1 cellular context compared by ENCODE assay signal in genomic region chr14:99572173-99572999, GRCh38.
TF ChIP-seq lines count a peak whose summit lies in the region.

No MANE protein-coding gene starts in this region.

TF ChIP-seq in HEK293, 187 proteins besides CTCF, POLR2A, EP300 and RAD21 (continued from another document):
- TF ChIP-seq ZNF184 (tag by site-specific recombination; IDR thresholded peaks at IDR 0.05) (no peak), ZBTB48 (tag by site-specific recombination; IDR thresholded peaks at IDR 0.05) (0 out of 2 replicates have a peak, but pooled peaks have one; percentile 1), ZNF398 (tag by site-specific recombination; IDR thresholded peaks at IDR 0.05) (no peak), ZNF596 (tag by site-specific recombination; IDR thresholded peaks at IDR 0.05) (no peak), ZNF280D (tag by site-specific recombination; IDR thresholded peaks at IDR 0.05) (no peak), ZIC2 (tag by site-specific recombination; IDR thresholded peaks at IDR 0.05) (peak; percentile 12), RBAK (tag by site-specific recombination; IDR thresholded peaks at IDR 0.05) (no peak), AEBP2 (tag by site-specific recombination; IDR thresholded peaks at IDR 0.05; ENCODE audit: borderline replicate concordance) (no peak)
TF ChIP-seq in HEK293: peak in this region for 9.
